Comparison of ENCODE assay signal across 23 cellular contexts in genomic region chr1:166740668-166741276, GRCh38.
"Had no signal": no experiment of that assay in that cellular context is flagged by ENCODE, and none has a peak within 500 bp of the region (broad histone marks: within the 10 kb centered on the region; RNA-seq: fewer than 3 reads in every experiment).

No MANE protein-coding gene starts in this region.

- H3K27me3 ChIP-seq: foreskin keratinocyte, left lung, upper lobe of left lung had no signal

- H3K4me1 ChIP-seq: foreskin keratinocyte, left lung, upper lobe of left lung had no signal

- H3K36me3 Mint-ChIP-seq: brain; stimulated activated memory B cell treated with anti-CD40 and anti-IgM and Interleukin-4, amounts not matched to agents 10 μg/mL and 1 μg/mL and 100 μg/mL, for 72 hours had no signal

- H3K36me3 ChIP-seq: left lung, thoracic aorta, upper lobe of left lung had no signal

- H3K4me3 ChIP-seq: left lung, thoracic aorta, upper lobe of left lung had no signal

- ATAC-seq: foreskin keratinocyte; left lung; naive thymus-derived CD4-positive, alpha-beta T cell; sciatic nerve; stimulated activated memory B cell treated with anti-CD40 and anti-IgM and Interleukin-4, amounts not matched to agents 10 μg/mL and 1 μg/mL and 100 μg/mL, for 72 hours had no signal

- H3K27ac ChIP-seq: foreskin keratinocyte, left lung, thoracic aorta, upper lobe of left lung had no signal

- H3K4me3 Mint-ChIP-seq: activated naive CD4-positive, alpha-beta T cell treated with anti-CD3 and anti-CD28 coated beads for 36 hours; activated T-cell treated with anti-CD3 and anti-CD28 coated beads, Interleukin-2, amount 50 U/mL, for 72 hours; brain; immature natural killer cell; naive thymus-derived CD4-positive, alpha-beta T cell; neural crest cell; stimulated activated memory B cell treated with anti-CD40 and anti-IgM and Interleukin-4, amounts not matched to agents 10 μg/mL and 1 μg/mL and 100 μg/mL, for 72 hours had no signal

- H3K27ac Mint-ChIP-seq: activated naive CD4-positive, alpha-beta T cell treated with anti-CD3 and anti-CD28 coated beads for 36 hours; activated T-cell treated with anti-CD3 and anti-CD28 coated beads, Interleukin-2, amount 50 U/mL, for 72 hours; brain; immature natural killer cell; naive thymus-derived CD4-positive, alpha-beta T cell; stimulated activated memory B cell treated with anti-CD40 and anti-IgM and Interleukin-4, amounts not matched to agents 10 μg/mL and 1 μg/mL and 100 μg/mL, for 72 hours had no signal

- H3K4me1 Mint-ChIP-seq: brain; immature natural killer cell; naive thymus-derived CD4-positive, alpha-beta T cell; neural crest cell; stimulated activated memory B cell treated with anti-CD40 and anti-IgM and Interleukin-4, amounts not matched to agents 10 μg/mL and 1 μg/mL and 100 μg/mL, for 72 hours had no signal

- DNase-seq: activated CD4-positive, alpha-beta T cell treated with anti-CD3 and anti-CD28 coated beads, Interleukin-2, amount 50 U/mL, for 48 hours; activated effector memory CD4-positive, alpha-beta T cell treated with Interleukin-2 at 50 U/mL for 16 hours; activated naive CD4-positive, alpha-beta T cell treated with anti-CD3 and anti-CD28 coated beads for 36 hours; activated T-cell treated with anti-CD3 and anti-CD28 coated beads, Interleukin-2, amount 50 U/mL, for 72 hours; aorta; caudate nucleus; dermis blood vessel endothelial cell; effector CD8-positive, alpha-beta T cell; erythroblast; foreskin keratinocyte; immature natural killer cell; left lung; naive thymus-derived CD4-positive, alpha-beta T cell; posterior cingulate gyrus; small intestine; stimulated activated CD4-positive, alpha-beta T cell treated with anti-CD3 and anti-CD28 coated beads, Interleukin-2, amount 100 ng/mL, for 24 hours; T-helper 1 cell; upper lobe of left lung had no signal
